7 cellular contexts compared by ENCODE assay signal in the genomic region with DNA sequence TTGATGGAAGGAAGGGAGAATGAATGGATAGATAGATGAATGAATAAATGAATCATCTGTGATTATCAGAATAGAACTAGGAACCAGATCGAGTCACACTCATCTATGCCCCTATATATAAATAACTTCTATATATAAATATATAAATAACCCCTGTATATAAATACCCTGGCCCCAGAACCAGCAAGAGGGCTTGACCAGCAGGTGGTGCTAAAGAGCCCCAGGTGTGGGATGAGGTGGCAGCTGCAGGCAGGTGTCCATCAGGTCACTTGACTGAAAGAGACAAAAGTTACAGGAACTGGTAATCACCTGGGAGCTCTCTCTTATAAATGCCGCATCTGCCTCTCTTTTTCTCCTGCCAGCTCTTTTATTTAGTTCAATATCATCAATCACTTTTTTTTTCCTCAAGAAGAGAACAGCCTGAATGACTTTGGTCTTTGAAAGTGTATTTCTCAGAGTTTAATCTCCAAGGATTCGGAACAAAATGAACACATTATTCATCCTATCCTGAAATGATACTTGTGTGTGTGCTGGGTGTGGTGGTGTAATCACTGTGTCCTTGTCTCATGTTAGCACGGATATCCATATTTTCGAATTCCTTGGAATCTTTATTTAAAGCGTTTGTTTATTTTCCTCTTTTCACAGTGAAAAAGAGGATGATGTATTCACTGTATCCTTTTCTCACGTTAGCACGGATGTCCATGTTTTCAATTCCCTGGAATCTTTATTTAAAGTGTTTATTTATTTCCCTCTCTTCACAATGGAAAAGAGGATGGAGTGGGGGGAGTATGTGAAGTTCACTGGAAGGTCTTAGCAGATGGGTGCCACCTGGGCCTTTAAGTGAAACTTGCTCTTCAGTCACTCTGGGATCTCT. TPM values are rescaled to one million over a fixed set of nuclear protein-coding genes. Genes with fewer than 3 reads are reported as not detected.
DNase-seq lines count a peak whose midpoint lies in the region; ATAC-seq, FAIRE-seq and TF ChIP-seq lines count a peak whose summit lies in the region.

No MANE protein-coding gene starts in this region.

- in situ Hi-C loops in GM13977 (cut with MboI; ENCODE audit: low pct_unique_long_range_greater_than_20kb, low sequenced_read_pairs, unreplicated experiment): loop anchor here (25.0 kb wide), 2 partner anchors 100 to 425 kb away; no protein-coding TSS in a partner anchor

- H3K4me2 ChIP-seq in Loucy (ENCODE audit: low read depth, low read length, poor library complexity, severe bottlenecking) (no peak overlapping the region), astrocyte (ENCODE audit: low read length) (peak overlapping the region; percentile 26)

- TF ChIP-seq CTCF in GM13977 (IDR thresholded peaks at IDR 0.05; ENCODE audit: extremely low read depth, insufficient read depth, missing control alignments) (peak; percentile 75), Loucy (conservative IDR thresholded peaks at IDR 0.05; ENCODE audit: low read length) (peak; percentile 73), astrocyte (IDR thresholded peaks at IDR 0.05; ENCODE audit: insufficient read depth, low read depth, low read length) (peak; percentile 55)

- no peaks in the 10 kb centered on the region for H3K9me2 ChIP-seq in Loucy (replicated peaks; ENCODE audit: low read depth, low read length)

- H3K9me3 ChIP-seq in Loucy (ENCODE audit: insufficient read depth, low read depth, low read length): no peaks in the 10 kb centered on the region
- H3K9me3 ChIP-seq in T-helper 17 cell (ENCODE audit: control insufficient read depth, low read length, poor library complexity, severe bottlenecking): no peaks in the 10 kb centered on the region
- no peaks in the 10 kb centered on the region for H3K9me3 ChIP-seq in astrocyte (ENCODE audit: insufficient read depth, low read depth, low read length)

- H3K27me3 ChIP-seq in Loucy (ENCODE audit: insufficient read depth, low read length, poor library complexity, severe bottlenecking): peaks cover 3% of the 10 kb centered on the region
- no peaks in the 10 kb centered on the region for H3K27me3 ChIP-seq in astrocyte (ENCODE audit: insufficient read depth, low read length)

- H3K27ac Mint-ChIP-seq in T-helper 17 cell: no peak overlapping the region
- H3K27ac Mint-ChIP-seq in astrocyte (ENCODE audit: unreplicated experiment): peak overlapping the region; percentile 75

- no peaks in the 10 kb centered on the region for H3K79me2 ChIP-seq in Loucy (ENCODE audit: insufficient read depth, low read length)
- peaks cover 21% of the 10 kb centered on the region for H3K79me2 ChIP-seq in astrocyte (ENCODE audit: insufficient read depth, low read length)

- H3K4me1 ChIP-seq in Loucy (ENCODE audit: insufficient read depth, low read length, poor library complexity, severe bottlenecking): no peaks in the 10 kb centered on the region
- H3K4me1 ChIP-seq in astrocyte (ENCODE audit: insufficient read depth, low read length): peaks cover 22% of the 10 kb centered on the region

- H2AFZ ChIP-seq in Loucy (ENCODE audit: low read length) (no peak overlapping the region), astrocyte (ENCODE audit: low read depth, low read length) (no peak overlapping the region)

- DNase-seq in GM13977 (ENCODE audit: low spot score) (peak; percentile 72), T-helper 17 cell (peak; percentile 55 to 81 (median 60)), astrocyte (ENCODE audit: low read depth) (peak; percentile 55), iPS-NIHi7 (ENCODE audit: extremely low spot score) (peak; percentile 85)
- peak; percentile 85 to 86 for DNase-seq in stimulated activated CD4-positive, alpha-beta T cell treated with anti-CD3 and anti-CD28 coated beads, Interleukin-2, amount 100 ng/mL, for 24 hours

- H3K36me3 ChIP-seq in Loucy (ENCODE audit: insufficient read depth, low read length) (no peaks in the 10 kb centered on the region), astrocyte (ENCODE audit: insufficient read depth, low read length) (no peaks in the 10 kb centered on the region)

- peak overlapping the region; percentile 79 for H3K27ac ChIP-seq in astrocyte (ENCODE audit: low read depth, low read length)

- no peak overlapping the region for H3K9ac ChIP-seq in Loucy (ENCODE audit: low read depth, low read length, poor library complexity, severe bottlenecking)
- peak overlapping the region; percentile 49 for H3K9ac ChIP-seq in astrocyte (ENCODE audit: low read length)

- H3K9me3 Mint-ChIP-seq in astrocyte (ENCODE audit: unreplicated experiment): no peaks in the 10 kb centered on the region

- H3K4me1 Mint-ChIP-seq in T-helper 17 cell: no peaks in the 10 kb centered on the region
- H3K4me1 Mint-ChIP-seq in astrocyte (ENCODE audit: low read depth, unreplicated experiment): peaks cover 5% of the 10 kb centered on the region

- peak; percentile 69 for ATAC-seq in T-helper 17 cell
- ATAC-seq in HG03135 (IDR thresholded peaks at IDR 0.05; ENCODE audit: unreplicated experiment): no peak

- H3K4me3 Mint-ChIP-seq in T-helper 17 cell (no peak overlapping the region), astrocyte (ENCODE audit: unreplicated experiment) (no peak overlapping the region)

- H3K27me3 Mint-ChIP-seq in T-helper 17 cell: peaks cover 49% of the 10 kb centered on the region
- H3K27me3 Mint-ChIP-seq in astrocyte (ENCODE audit: low read depth, unreplicated experiment): peaks cover 5% of the 10 kb centered on the region

- no peaks in the 10 kb centered on the region for H4K20me1 ChIP-seq in Loucy (ENCODE audit: insufficient read depth, low read length, poor library complexity, severe bottlenecking)
- no peaks in the 10 kb centered on the region for H4K20me1 ChIP-seq in astrocyte (ENCODE audit: insufficient read depth, low read length)

- FAIRE-seq in astrocyte (lab: Jason Lieb, UNC): peak; percentile 56

- H3F3A ChIP-seq in Loucy (ENCODE audit: low read depth): no peaks in the 10 kb centered on the region

- H3K4me3 ChIP-seq in Loucy (ENCODE audit: low read length, poor library complexity, severe bottlenecking) (no peak overlapping the region), astrocyte (ENCODE audit: insufficient read depth, low read depth, low read length) (no peak overlapping the region)

- H3K36me3 Mint-ChIP-seq in T-helper 17 cell (ENCODE audit: low read depth): peaks cover 3% of the 10 kb centered on the region
- H3K36me3 Mint-ChIP-seq in astrocyte (ENCODE audit: low read depth, unreplicated experiment): no peaks in the 10 kb centered on the region

RNA-seq across cellular contexts. Expression of a gene that starts 35.4 kb away (rescaled TPM):
- total RNA-seq in T-helper 17 cell (10 to 100 TPM; 34.0 to 36.9 TPM), astrocyte (24.8 and 29.5 TPM in 2 replicates)
